Comparison of ENCODE assay signal across 16 cellular contexts in genomic region chr5:147398860-147399259, GRCh38.
"Had no signal": no experiment of that assay in that cellular context is flagged by ENCODE, and none has a peak within 500 bp of the region (broad histone marks: within the 10 kb centered on the region; RNA-seq: fewer than 3 reads in every experiment).

No MANE protein-coding gene starts in this region.

- H3K4me1 Mint-ChIP-seq: activated CD4-positive, alpha-beta T cell treated with anti-CD3 and anti-CD28 coated beads, Interleukin-2, amount 10 ng/mL, durations not matched to agents 7 days and 5 days; stimulated activated naive CD8-positive, alpha-beta T cell treated with anti-CD3 and anti-CD28 coated beads, Interleukin-15, amount 100 ng/mL, for 72 hours had no signal

- H3K27ac Mint-ChIP-seq: activated CD4-positive, alpha-beta T cell treated with anti-CD3 and anti-CD28 coated beads, Interleukin-2, amount 10 ng/mL, durations not matched to agents 7 days and 5 days; activated T-cell treated with anti-CD3 and anti-CD28 coated beads, Interleukin-2, amount 50 U/mL, for 72 hours; endodermal cell; stimulated activated naive CD8-positive, alpha-beta T cell treated with anti-CD3 and anti-CD28 coated beads, Interleukin-15, amount 100 ng/mL, for 72 hours; T-helper 2 cell treated with Interferon-gamma antibody and Interleukin-4, amounts not matched to agents 5 μg/mL and 100 μg/mL, for 36 hours had no signal

- H3K36me3 ChIP-seq: right lobe of liver had no signal

- H3K4me3 Mint-ChIP-seq: activated CD4-positive, alpha-beta T cell treated with anti-CD3 and anti-CD28 coated beads, Interleukin-2, amount 10 ng/mL, durations not matched to agents 7 days and 5 days; activated T-cell treated with anti-CD3 and anti-CD28 coated beads, Interleukin-2, amount 50 U/mL, for 72 hours; endodermal cell; stimulated activated naive CD8-positive, alpha-beta T cell treated with anti-CD3 and anti-CD28 coated beads, Interleukin-15, amount 100 ng/mL, for 72 hours; T-helper 2 cell treated with Interferon-gamma antibody and Interleukin-4, amounts not matched to agents 5 μg/mL and 100 μg/mL, for 36 hours had no signal

- DNase-seq: activated CD4-positive, alpha-beta T cell treated with anti-CD3 and anti-CD28 coated beads, Interleukin-2, amount 10 ng/mL, durations not matched to agents 7 days and 5 days; activated CD8-positive, alpha-beta memory T cell treated with anti-CD3 and anti-CD28 coated beads, Interleukin-2, amount 50 U/mL, for 48 hours; activated gamma-delta T cell treated with Interleukin-2 at 50 U/mL for 16 hours; activated T-cell treated with anti-CD3 and anti-CD28 coated beads, Interleukin-2, amount 50 U/mL, for 72 hours; anterior cingulate cortex; endodermal cell; erythroblast; midbrain; psoas muscle; right lobe of liver; stimulated activated naive CD8-positive, alpha-beta T cell treated with anti-CD3 and anti-CD28 coated beads, Interleukin-15, amount 100 ng/mL, for 72 hours; testis; upper lobe of left lung had no signal

- FAIRE-seq: islet of Langerhans had no signal

- H3K27me3 ChIP-seq: right lobe of liver, testis, upper lobe of left lung had no signal

- H3K4me3 ChIP-seq: lung, psoas muscle, right lobe of liver, testis, upper lobe of left lung had no signal

- H3K9me3 Mint-ChIP-seq: activated CD4-positive, alpha-beta T cell treated with anti-CD3 and anti-CD28 coated beads, Interleukin-2, amount 10 ng/mL, durations not matched to agents 7 days and 5 days; activated T-cell treated with anti-CD3 and anti-CD28 coated beads, Interleukin-2, amount 50 U/mL, for 72 hours; endodermal cell; stimulated activated naive CD8-positive, alpha-beta T cell treated with anti-CD3 and anti-CD28 coated beads, Interleukin-15, amount 100 ng/mL, for 72 hours; T-helper 2 cell treated with Interferon-gamma antibody and Interleukin-4, amounts not matched to agents 5 μg/mL and 100 μg/mL, for 36 hours had no signal

- H3K27me3 Mint-ChIP-seq: activated CD4-positive, alpha-beta T cell treated with anti-CD3 and anti-CD28 coated beads, Interleukin-2, amount 10 ng/mL, durations not matched to agents 7 days and 5 days; stimulated activated naive CD8-positive, alpha-beta T cell treated with anti-CD3 and anti-CD28 coated beads, Interleukin-15, amount 100 ng/mL, for 72 hours had no signal

- ATAC-seq: activated T-cell treated with anti-CD3 and anti-CD28 coated beads, Interleukin-2, amount 50 U/mL, for 72 hours; psoas muscle; right lobe of liver; stimulated activated naive CD8-positive, alpha-beta T cell treated with anti-CD3 and anti-CD28 coated beads, Interleukin-15, amount 100 ng/mL, for 72 hours had no signal

- H3K9me3 ChIP-seq: psoas muscle, right lobe of liver, testis, upper lobe of left lung had no signal

- H3K4me1 ChIP-seq: right lobe of liver had no signal

- H3K27ac ChIP-seq: psoas muscle, right lobe of liver, testis, upper lobe of left lung had no signal
